Comparison of ENCODE assay signal across 9 cellular contexts in the genomic region with DNA sequence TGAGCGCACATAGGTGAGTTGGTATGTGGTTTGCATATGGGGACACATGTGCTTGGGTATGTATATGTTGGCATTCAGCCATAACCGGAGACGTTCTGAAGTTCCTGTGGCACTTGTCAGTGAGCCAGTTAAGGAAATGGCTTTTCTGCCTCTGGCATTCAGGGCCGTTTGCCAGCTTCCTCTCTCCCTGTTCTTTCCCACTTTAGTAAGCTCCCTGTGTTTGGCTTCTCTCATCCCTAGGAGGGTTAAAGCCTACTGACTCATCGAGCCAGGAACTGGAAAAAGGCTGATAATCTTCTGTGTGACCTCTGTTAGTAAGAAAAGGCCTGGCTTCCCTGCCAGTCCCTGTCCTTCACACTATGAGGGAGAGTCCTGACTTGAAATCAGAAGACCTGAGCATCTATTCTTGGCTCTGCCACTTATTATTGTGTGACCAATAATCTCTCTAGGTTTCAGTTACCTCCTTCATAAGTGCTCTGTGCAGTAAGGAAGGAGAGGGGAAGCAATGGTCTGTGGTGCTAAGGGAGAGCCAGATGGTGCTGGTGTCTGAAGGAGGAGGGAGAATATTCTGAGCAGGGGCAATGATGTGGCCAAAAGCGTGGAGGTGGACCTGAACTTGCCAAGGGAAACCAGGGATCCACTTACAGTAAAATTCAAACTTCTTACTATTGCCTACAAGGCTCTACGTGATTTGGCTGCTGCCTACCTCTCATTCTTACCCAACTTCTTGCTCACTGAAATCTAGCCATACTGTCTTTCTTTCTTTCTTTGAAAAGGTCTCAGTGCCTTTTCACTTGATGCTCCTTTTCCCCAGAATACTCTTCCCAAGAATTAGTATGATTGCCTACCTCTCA. TPM values are rescaled to one million over a fixed set of nuclear protein-coding genes. Genes with fewer than 3 reads are reported as not detected.
DNase-seq lines count a peak whose midpoint lies in the region; ATAC-seq lines count a peak whose summit lies in the region.
"Had no signal": no experiment of that assay in that cellular context is flagged by ENCODE, and none has a peak within 500 bp of the region (broad histone marks: within the 10 kb centered on the region; RNA-seq: fewer than 3 reads in every experiment).

No MANE protein-coding gene starts in this region.

- peak overlapping the region; percentile 81 for H4K91ac ChIP-seq in mesenchymal stem cell (ENCODE audit: low read length)

- no peak overlapping the region for H2AFZ ChIP-seq in mesenchymal stem cell (ENCODE audit: low read depth, low read length)

- H3K4ac ChIP-seq in mesenchymal stem cell (ENCODE audit: low read depth in 1 of 2, low read length in 2 of 2) = peak overlapping the region in 1 of 2 experiments; percentile 78

- DNase-seq in GM04503 (ENCODE audit: low read depth) (peak; percentile 77), NCI-H82 treated with DMSO at 0.1 percent for 48 hours (lab: John Stamatoyannopoulos, UW; ENCODE audit: unreplicated experiment) (peak; percentile 36), dermis blood vessel endothelial cell (peak; percentile 94), mesenchymal stem cell (peak; percentile 94), SIG-M5 (lab: John Stamatoyannopoulos, UW) (no peak), NCI-H128 (lab: John Stamatoyannopoulos, UW; ENCODE audit: unreplicated experiment) (no peak)

- peak overlapping the region; percentile 83 for H3K27ac ChIP-seq in mesenchymal stem cell (ENCODE audit: low read length, poor library complexity, severe bottlenecking)

- H3K79me1 ChIP-seq in mesenchymal stem cell (replicated peaks; ENCODE audit: low read length, poor library complexity, severe bottlenecking) = peaks cover 7% of the 10 kb centered on the region

- no peak overlapping the region for H3K4me2 ChIP-seq in mesenchymal stem cell (ENCODE audit: low read length, poor library complexity, severe bottlenecking)

- H3K4me1 ChIP-seq in mesenchymal stem cell (ENCODE audit: control insufficient read depth, insufficient read depth, low read depth, low read length) = peaks cover 4% of the 10 kb centered on the region

- H2BK12ac ChIP-seq in mesenchymal stem cell (ENCODE audit: low read length in 2 of 2) = peak overlapping the region; percentile 3 to 90

- H2BK120ac ChIP-seq in mesenchymal stem cell (ENCODE audit: low read depth, low read length) = no peak overlapping the region

- H3K14ac ChIP-seq in mesenchymal stem cell (ENCODE audit: low read length in 2 of 2) = peak overlapping the region in 1 of 2 experiments; percentile 79

- ATAC-seq in HG02798 (IDR thresholded peaks at IDR 0.05; ENCODE audit: poor library complexity, unreplicated experiment) (no peak), GM19467 (IDR thresholded peaks at IDR 0.05; ENCODE audit: unreplicated experiment) (no peak)
- ATAC-seq: naive thymus-derived CD4-positive, alpha-beta T cell had no signal

- H3K27me3 ChIP-seq in mesenchymal stem cell (ENCODE audit: control insufficient read depth in 1 of 2, insufficient read depth in 1 of 2, low read length in 2 of 2) = no peaks in the 10 kb centered on the region

- H3K23ac ChIP-seq in mesenchymal stem cell (ENCODE audit: low read length in 2 of 2) = no peak overlapping the region

- 34% methylated on average over 7 of the region's 7 CpGs for WGBS in mesenchymal stem cell

- no peak overlapping the region for H2BK15ac ChIP-seq in mesenchymal stem cell (ENCODE audit: low read depth, poor library complexity, severe bottlenecking)

- peak overlapping the region; percentile 70 for H4K8ac ChIP-seq in mesenchymal stem cell (ENCODE audit: low read length)

- peak overlapping the region; percentile 60 for H3K9ac ChIP-seq in mesenchymal stem cell (ENCODE audit: low read length)

- no peak overlapping the region for H2BK5ac ChIP-seq in mesenchymal stem cell (ENCODE audit: low read depth, low read length, poor library complexity, severe bottlenecking)

- no peaks in the 10 kb centered on the region for H3K9me3 ChIP-seq in mesenchymal stem cell (ENCODE audit: control insufficient read depth, low read length)

- H3K36me3 ChIP-seq in mesenchymal stem cell (ENCODE audit: control insufficient read depth in 1 of 2, insufficient read depth in 2 of 2, low read depth in 1 of 2, low read length in 2 of 2) = peaks cover 0 to under 1% of the 10 kb centered on the region in 2 experiments

- H3K4me3 ChIP-seq in mesenchymal stem cell (ENCODE audit: insufficient read depth in 1 of 2, low read depth in 1 of 2, low read length in 2 of 2) = no peak overlapping the region

- H2AK5ac ChIP-seq in mesenchymal stem cell (ENCODE audit: low read length, severe bottlenecking) = peak overlapping the region; percentile 81

- H3K18ac ChIP-seq in mesenchymal stem cell (ENCODE audit: low read depth in 1 of 2, low read length in 2 of 2) = peak overlapping the region; percentile 80 to 82

RNA-seq across cellular contexts. Expression of gene ACSS2, which starts 31.4 kb away (rescaled TPM):
- 72.3 and 102 TPM in 2 replicates for total RNA-seq in dermis blood vessel endothelial cell
- 76.1 TPM for polyA plus RNA-seq in mesenchymal stem cell (2013, experiment 1 of 2)
- 72.3 TPM for polyA plus RNA-seq in mesenchymal stem cell (2013, experiment 2 of 2)

RNA-seq across cellular contexts. Expression of gene GGT7, which starts 35.2 kb away (rescaled TPM):
- total RNA-seq in dermis blood vessel endothelial cell = 4.4 and 7.3 TPM in 2 replicates
- polyA plus RNA-seq in mesenchymal stem cell (2013, experiment 1 of 2) = 15.1 TPM
- 14.4 TPM for polyA plus RNA-seq in mesenchymal stem cell (2013, experiment 2 of 2)

RNA-seq across cellular contexts. Expression of gene GSS, which starts 47.8 kb away (rescaled TPM):
- 73.7 and 88.7 TPM in 2 replicates for total RNA-seq in dermis blood vessel endothelial cell
- 40.8 TPM for polyA plus RNA-seq in mesenchymal stem cell (2013, experiment 1 of 2)
- polyA plus RNA-seq in mesenchymal stem cell (2013, experiment 2 of 2) = 38.6 TPM

RNA-seq across cellular contexts. Expression of gene MYH7B, which starts 47.8 kb away (rescaled TPM):
- under 0.01 and 0.17 TPM in 2 replicates for total RNA-seq in dermis blood vessel endothelial cell
- 0.10 TPM for polyA plus RNA-seq in mesenchymal stem cell (2013, experiment 1 of 2)
- 0.08 TPM for polyA plus RNA-seq in mesenchymal stem cell (2013, experiment 2 of 2)

Comparison
In these comparisons a context has a peak if more than half of its experiments do, and no peak if none do; other contexts are left out.
1. DNase-seq: peak in GM04503 (single experiment), NCI-H82 treated with DMSO at 0.1 percent for 48 hours (single experiment), dermis blood vessel endothelial cell (single experiment) and mesenchymal stem cell (single experiment); none in SIG-M5 (single experiment) and NCI-H128 (single experiment).